ENCODE assay signal across 24 cellular contexts in the genomic region with DNA sequence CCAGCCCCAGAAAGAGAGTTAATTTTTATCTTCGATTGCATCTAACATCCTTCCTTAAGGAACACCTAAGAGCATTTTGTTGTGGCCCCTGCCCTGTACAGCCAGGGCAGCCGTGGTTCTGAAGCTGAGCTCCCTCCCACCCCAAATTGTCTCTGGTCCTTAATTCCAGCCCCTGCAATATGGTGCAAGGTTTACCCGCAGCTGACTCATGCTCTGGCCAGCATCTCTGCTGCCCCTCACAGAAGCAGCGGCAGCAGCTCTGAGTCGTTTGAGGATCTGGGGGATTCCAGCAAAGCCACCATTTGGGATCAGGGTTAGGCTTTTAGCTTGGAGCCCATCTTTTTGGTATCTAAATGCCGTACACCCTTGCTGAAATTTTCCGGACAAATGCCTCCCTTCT. TPM values are rescaled to one million over a fixed set of nuclear protein-coding genes. Genes with fewer than 3 reads are reported as not detected.
A peak's percentile ranks its signal among the peaks of the same experiment; 100 is the strongest.
DNase-seq lines count a peak whose midpoint lies in the region; TF ChIP-seq lines count a peak whose summit lies in the region.
"Had no signal": no experiment of that assay in that cellular context is flagged by ENCODE, and none has a peak within 500 bp of the region (broad histone marks: within the 10 kb centered on the region; RNA-seq: fewer than 3 reads in every experiment).

No MANE protein-coding gene starts in this region.

- TF ChIP-seq CTCF in HEK293 (tag by site-specific recombination; IDR thresholded peaks at IDR 0.05) = no peak
- TF ChIP-seq CTCF in hepatocyte (IDR thresholded peaks at IDR 0.05; ENCODE audit: poor library complexity) = no peak
- no peak for TF ChIP-seq CTCF in osteoblast (IDR thresholded peaks at IDR 0.05; ENCODE audit: extremely low read depth, low read depth, low read length)
- no peak for TF ChIP-seq CTCF in adrenal gland (IDR thresholded peaks at IDR 0.05)

- H3K4me3 ChIP-seq in HEK293 (ENCODE audit: low read depth, low read length) (no peak overlapping the region), hepatocyte (no peak overlapping the region), osteoblast (ENCODE audit: insufficient read depth, low read length) (no peak overlapping the region), adrenal gland (no peak overlapping the region)
- H3K4me3 ChIP-seq: GM12878, GM23248 had no signal

- WGBS in hepatocyte (ENCODE audit: low lambda C conversion rate, missing lambda C conversion rate) = 58% methylated on average over 7 of the region's 7 CpGs
- WGBS in adrenal gland, 4 donors = 53 to 75% (median 60%) methylated on average over 7 of the region's 7 CpGs

- POLR2A ChIA-PET in HEK293 (lab: Yijun Ruan, JAX) = no interaction called here

- no peak overlapping the region for H3K27ac ChIP-seq in HEK293 (ENCODE audit: extremely low read depth, low read depth, low read length)
- H3K27ac ChIP-seq in hepatocyte = peak overlapping the region; percentile 55
- H3K27ac ChIP-seq in osteoblast (ENCODE audit: low read depth, low read length) = no peak overlapping the region
- peak overlapping the region in 2 of 5 donors; percentile 45 to 78 for H3K27ac ChIP-seq in adrenal gland
- H3K27ac ChIP-seq: 22Rv1, C4-2B, GM23248 had no signal

- CTCF ChIA-PET in HEK293 (lab: Yijun Ruan, JAX) = interaction anchor here (0.6 kb wide), 1 partner anchor 12 kb away, joined by 3 read pairs; no protein-coding TSS in a partner anchor

- H3K9me3 ChIP-seq in HEK293 (ENCODE audit: control insufficient read depth, insufficient read depth, low read depth, low read length) (no peaks in the 10 kb centered on the region), hepatocyte (ENCODE audit: low read depth) (no peaks in the 10 kb centered on the region), osteoblast (ENCODE audit: low read depth, low read length) (no peaks in the 10 kb centered on the region), adrenal gland (replicated peaks in 1 of 3) (no peaks in the 10 kb centered on the region)

- TF ChIP-seq POLR2A in adrenal gland (IDR thresholded peaks at IDR 0.05) = no peak

- intact Hi-C loops in adrenal gland (cut with DNase I) = no loop called here

- no peaks in the 10 kb centered on the region for H3K4me1 ChIP-seq in HEK293 (ENCODE audit: control insufficient read depth, insufficient read depth, low read length)
- peaks cover 10% of the 10 kb centered on the region for H3K4me1 ChIP-seq in hepatocyte (ENCODE audit: insufficient read depth)
- H3K4me1 ChIP-seq in osteoblast (ENCODE audit: insufficient read depth, low read length) = no peaks in the 10 kb centered on the region
- H3K4me1 ChIP-seq in adrenal gland (replicated peaks in 1 of 2) = no peaks in the 10 kb centered on the region

- H3K4me2 ChIP-seq in hepatocyte = peak overlapping the region; percentile 79
- no peak overlapping the region for H3K4me2 ChIP-seq in osteoblast (ENCODE audit: insufficient read depth, low read length)

- no peaks in the 10 kb centered on the region for H3K9me2 ChIP-seq in hepatocyte (replicated peaks; ENCODE audit: insufficient read depth)

- H3K79me2 ChIP-seq in hepatocyte (peaks cover 32% of the 10 kb centered on the region), osteoblast (ENCODE audit: insufficient read depth, low read length) (no peaks in the 10 kb centered on the region)

- DNase-seq in NCI-H82 (lab: John Stamatoyannopoulos, UW) (peak; percentile 10), NCI-H82 treated with DMSO at 0.1 percent for 48 hours (lab: John Stamatoyannopoulos, UW; ENCODE audit: unreplicated experiment) (no peak), hepatocyte (ENCODE audit: low spot score) (no peak), osteoblast (ENCODE audit: insufficient read length, low spot score, missing footprints) (peak; percentile 73), adrenal gland (no peak), DMS153 treated with DMSO at 0.1 percent for 48 hours (lab: John Stamatoyannopoulos, UW; ENCODE audit: unreplicated experiment) (no peak)
- DNase-seq in NK-92 treated with Interleukin-12 subunit alpha and Interleukin-12 subunit beta, amount 100 ng/mL, for 24 hours (lab: John Stamatoyannopoulos, UW) = no peak
- DNase-seq: AML-193, Calu3, DMS153, GM23248, H9, KG1, NCI-H1092 treated with DMSO at 0.1 percent for 48 hours, NCI-H146, NCI-H2029, NCI-H2227 treated with DMSO at 0.1 percent for 48 hours, NCI-H510A had no signal

- no peaks in the 10 kb centered on the region for H3K36me3 ChIP-seq in HEK293 (ENCODE audit: control insufficient read depth in 2 of 2, insufficient read depth in 1 of 2, low read length in 2 of 2)
- no peaks in the 10 kb centered on the region for H3K36me3 ChIP-seq in hepatocyte (replicated peaks; ENCODE audit: insufficient read depth, low read depth)
- H3K36me3 ChIP-seq in osteoblast (ENCODE audit: insufficient read depth, low read length) = no peaks in the 10 kb centered on the region
- H3K36me3 ChIP-seq in adrenal gland (replicated peaks in 1 of 2) = peaks cover 0 to 8% of the 10 kb centered on the region in 2 donors

- H4K20me1 ChIP-seq in hepatocyte (ENCODE audit: insufficient read depth, poor library complexity, severe bottlenecking) (no peaks in the 10 kb centered on the region), osteoblast (ENCODE audit: insufficient read depth, low read length) (no peaks in the 10 kb centered on the region)

- H2AFZ ChIP-seq in hepatocyte (no peak overlapping the region), osteoblast (ENCODE audit: low read length) (no peak overlapping the region)
- H2AFZ ChIP-seq: GM23248 had no signal

- H3K27me3 ChIP-seq in hepatocyte (peaks cover 33% of the 10 kb centered on the region), osteoblast (ENCODE audit: insufficient read depth, low read length) (peaks cover 61% of the 10 kb centered on the region), adrenal gland (no peaks in the 10 kb centered on the region)

TF ChIP-seq in HEK293, 187 proteins besides CTCF, POLR2A, EP300 and RAD21:
- TF ChIP-seq ZNF600 (tag by site-specific recombination; IDR thresholded peaks at IDR 0.05) (0 out of 2 replicates have a peak, but pooled peaks have one; percentile 23), ZBTB49 (tag by site-specific recombination; IDR thresholded peaks at IDR 0.05; ENCODE audit: low read depth) (no peak), GLI2 (tag by site-specific recombination; IDR thresholded peaks at IDR 0.05; ENCODE audit: borderline replicate concordance, low read depth) (no peak)
- TF ChIP-seq, protein P1, sequence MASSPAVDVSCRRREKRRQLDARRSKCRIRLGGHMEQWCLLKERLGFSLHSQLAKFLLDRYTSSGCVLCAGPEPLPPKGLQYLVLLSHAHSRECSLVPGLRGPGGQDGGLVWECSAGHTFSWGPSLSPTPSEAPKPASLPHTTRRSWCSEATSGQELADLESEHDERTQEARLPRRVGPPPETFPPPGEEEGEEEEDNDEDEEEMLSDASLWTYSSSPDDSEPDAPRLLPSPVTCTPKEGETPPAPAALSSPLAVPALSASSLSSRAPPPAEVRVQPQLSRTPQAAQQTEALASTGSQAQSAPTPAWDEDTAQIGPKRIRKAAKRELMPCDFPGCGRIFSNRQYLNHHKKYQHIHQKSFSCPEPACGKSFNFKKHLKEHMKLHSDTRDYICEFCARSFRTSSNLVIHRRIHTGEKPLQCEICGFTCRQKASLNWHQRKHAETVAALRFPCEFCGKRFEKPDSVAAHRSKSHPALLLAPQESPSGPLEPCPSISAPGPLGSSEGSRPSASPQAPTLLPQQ (tag by site-specific recombination; IDR thresholded peaks at IDR 0.05) = no peak

RNA-seq across cellular contexts. Expression of gene DLK1, which starts 3.3 kb away (rescaled TPM):
- 1,033 and 1,378 TPM in 2 replicates for total RNA-seq in hepatocyte
- 3,299 and 3,695 TPM in 2 replicates for polyA plus RNA-seq in hepatocyte
- not detected in 2 replicates for total RNA-seq in osteoblast
- total RNA-seq in adrenal gland = 1,000 to 10,000 TPM; 1,488 to 2,787 (median 2,011) TPM
- polyA plus RNA-seq in adrenal gland = 1,000 to 10,000 TPM in 1 of 3 donors, 100 to 1,000 TPM in 2; 426 to 1,401 (median 972) TPM
- total RNA-seq: Calu3; CD8-positive, alpha-beta memory T cell; GM23248; OCI-LY7 had no signal
- polyA plus RNA-seq: CD8-positive, alpha-beta memory T cell; GM12878; GM23248 had no signal

Comparison
In these comparisons a context has a peak if more than half of its experiments do, and no peak if none do; other contexts are left out.
1. DNase-seq: peak in NCI-H82 (single experiment) and osteoblast (single experiment); none in NCI-H82 treated with DMSO at 0.1 percent for 48 hours (single experiment), hepatocyte (single experiment), adrenal gland (0 of 7), NK-92 treated with Interleukin-12 subunit alpha and Interleukin-12 subunit beta, amount 100 ng/mL, for 24 hours (single experiment) and DMS153 treated with DMSO at 0.1 percent for 48 hours (single experiment).
2. RNA of gene DLK1, which starts 3.3 kb away (total RNA-seq): 1,488 to 2,787 TPM in adrenal gland and 1,033 to 1,378 TPM in hepatocyte; not detected in osteoblast; every median in the first group is over 1,000 times any median in the second.